8 cellular contexts compared by ENCODE assay signal in genomic region chrX:123731987-123732678, GRCh38. TPM values are rescaled to one million over a fixed set of nuclear protein-coding genes. Genes with fewer than 3 reads are reported as not detected.
A peak's percentile ranks its signal among the peaks of the same experiment; 100 is the strongest.
DNase-seq lines count a peak whose midpoint lies in the region; ATAC-seq, FAIRE-seq and TF ChIP-seq lines count a peak whose summit lies in the region.

No MANE protein-coding gene starts in this region.

- peak overlapping the region; percentile 69 to 75 for H3K4me3 ChIP-seq in SK-N-SH (ENCODE audit: low read depth in 2 of 2, low read length in 1 of 2)
- H3K4me3 ChIP-seq in ectodermal cell (ENCODE audit: insufficient read depth, low read depth, low read length) = peak overlapping the region; percentile 75

- H3K79me2 ChIP-seq in SK-N-SH (ENCODE audit: insufficient read depth) = peaks cover 57% of the 10 kb centered on the region

- H3K27ac ChIP-seq in SK-N-SH (ENCODE audit: low read depth in 2 of 2, low read length in 1 of 2) (peak overlapping the region; percentile 75 to 87), ectodermal cell (ENCODE audit: insufficient read depth, low read depth, low read length, poor library complexity, severe bottlenecking) (no peak overlapping the region)

- POLR2A ChIA-PET in SK-N-SH (lab: Yijun Ruan, JAX) = no interaction called here

- no peak for TF ChIP-seq RAD21 in SK-N-SH (IDR thresholded peaks at IDR 0.05; ENCODE audit: low read length)

- 24% methylated on average over 31 of the region's 43 CpGs for WGBS in SK-N-SH (ENCODE audit: low lambda C conversion rate)
- WGBS in ectodermal cell, 2 experiments = 0 to 1% methylated on average over 43 of the region's 43 CpGs

- H4K20me1 ChIP-seq in SK-N-SH (ENCODE audit: insufficient read depth) = peaks cover 15% of the 10 kb centered on the region

- H3K27me3 ChIP-seq in SK-N-SH (ENCODE audit: insufficient read depth) = no peaks in the 10 kb centered on the region
- H3K27me3 ChIP-seq in ectodermal cell (ENCODE audit: control insufficient read depth, insufficient read depth, low read length, poor library complexity, severe bottlenecking) = no peaks in the 10 kb centered on the region

- peak overlapping the region; percentile 92 for H3K9ac ChIP-seq in SK-N-SH

- H3K36me3 ChIP-seq in SK-N-SH (replicated peaks in 1 of 2; ENCODE audit: control insufficient read depth in 1 of 2, insufficient read depth in 2 of 2, low read length in 1 of 2) = no peaks in the 10 kb centered on the region
- H3K36me3 ChIP-seq in ectodermal cell (ENCODE audit: control insufficient read depth, insufficient read depth, low read length) = no peaks in the 10 kb centered on the region

- no peaks in the 10 kb centered on the region for H3K27me3 Mint-ChIP-seq in mesothelial cell of epicardium (ENCODE audit: low read depth)

- H3K9me3 Mint-ChIP-seq in mesothelial cell of epicardium = peaks cover 16% of the 10 kb centered on the region

- peak overlapping the region; percentile 96 for H3K27ac Mint-ChIP-seq in mesothelial cell of epicardium

- peaks cover 2% of the 10 kb centered on the region for H3K36me3 Mint-ChIP-seq in mesothelial cell of epicardium

- FAIRE-seq in urothelium cell line (lab: Jason Lieb, UNC) = no peak

- H3F3A ChIP-seq in SK-N-SH (replicated peaks; ENCODE audit: insufficient read depth) = peaks cover 3% of the 10 kb centered on the region

- TF ChIP-seq CTCF in SK-N-SH (IDR thresholded peaks at IDR 0.05) = no peak
- TF ChIP-seq CTCF in mesothelial cell of epicardium (IDR thresholded peaks at IDR 0.05; ENCODE audit: unreplicated experiment) = no peak

- ATAC-seq in HG02852 (IDR thresholded peaks at IDR 0.05; ENCODE audit: unreplicated experiment) = peak; percentile 8

- peak overlapping the region; percentile 80 for H3K4me2 ChIP-seq in SK-N-SH

- peak overlapping the region; percentile 91 for H3K4me3 Mint-ChIP-seq in mesothelial cell of epicardium

- TF ChIP-seq EP300 in SK-N-SH (IDR thresholded peaks at IDR 0.05; ENCODE audit: borderline replicate concordance in 1 of 2, low read depth in 1 of 2, low read length in 1 of 2) = no peak

- DNase-seq in activated CD8-positive, alpha-beta memory T cell treated with anti-CD3 and anti-CD28 coated beads for 24 hours = peak; percentile 58
- DNase-seq in activated CD8-positive, alpha-beta memory T cell treated with anti-CD3 and anti-CD28 coated beads, Interleukin-2, amount 50 U/mL, for 4 hours = no peak
- DNase-seq in SK-N-SH (peak; percentile 44), mesothelial cell of epicardium (ENCODE audit: low spot score in 2 of 2, unreplicated experiment in 2 of 2) (peak in 1 of 2 experiments; percentile 48), urothelium cell line (ENCODE audit: low spot score) (peak; percentile 2), NCI-H187 treated with DMSO at 0.1 percent for 48 hours (lab: John Stamatoyannopoulos, UW) (no peak)

- peaks cover 25% of the 10 kb centered on the region for H3K4me1 Mint-ChIP-seq in mesothelial cell of epicardium

- peaks cover 0 to 2% of the 10 kb centered on the region in 2 experiments; a peak in 2 of 4 replicates for H3K4me1 ChIP-seq in SK-N-SH (ENCODE audit: control insufficient read depth in 1 of 2, insufficient read depth in 2 of 2, low read depth in 1 of 2, low read length in 1 of 2)
- H3K4me1 ChIP-seq in ectodermal cell (ENCODE audit: control insufficient read depth, insufficient read depth, low read length) = no peaks in the 10 kb centered on the region

- no peaks in the 10 kb centered on the region for H3K9me2 ChIP-seq in SK-N-SH

- CTCF ChIA-PET in SK-N-SH (lab: Yijun Ruan, JAX) = interaction anchor here (0.8 to 1.4 kb wide), 2 partner anchors 18 to 34 kb away, joined by 3 read pairs; no protein-coding TSS in a partner anchor

- no peak overlapping the region for H2AFZ ChIP-seq in SK-N-SH (ENCODE audit: low read depth)

- H3K9me3 ChIP-seq in SK-N-SH (no peaks in the 10 kb centered on the region), ectodermal cell (ENCODE audit: control insufficient read depth, low read length) (no peaks in the 10 kb centered on the region)

TF ChIP-seq in SK-N-SH, 30 proteins besides CTCF, POLR2A, EP300 and RAD21:
- TF ChIP-seq EZH2phosphoT487 (IDR thresholded peaks at IDR 0.05; ENCODE audit: borderline replicate concordance, low read depth) (no peak), NRF1 (IDR thresholded peaks at IDR 0.05; ENCODE audit: low read depth, low read length) (no peak), MAX (IDR thresholded peaks at IDR 0.05; ENCODE audit: low read depth) (no peak), SMC3 (IDR thresholded peaks at IDR 0.05; ENCODE audit: low read depth, low read length) (no peak)

RNA-seq across cellular contexts. Expression of gene THOC2, which starts 0.7 kb away (rescaled TPM):
- 26.7 and 40.2 TPM in 2 replicates for polyA plus RNA-seq in SK-N-SH (2012; rRNA removed)
- 29.6 and 34.4 TPM in 2 replicates for polyA plus RNA-seq in SK-N-SH (2012; cell fraction: cytosol; rRNA removed)
- 51.5 and 110 TPM in 2 replicates for polyA plus RNA-seq in SK-N-SH (2012; cell fraction: nucleus; rRNA removed)
- polyA plus RNA-seq in ectodermal cell (2013, experiment 1 of 4) = 93.7 TPM
- polyA plus RNA-seq in ectodermal cell (2013, experiment 2 of 4) = 102 TPM
- polyA plus RNA-seq in ectodermal cell (2013, experiment 3 of 4) = 75.4 TPM
- polyA plus RNA-seq in ectodermal cell (2013, experiment 4 of 4) = 87.5 TPM
- 117 to 121 TPM (median 119 TPM) in 3 replicates for total RNA-seq in mesothelial cell of epicardium

Comparison
In these comparisons a context has a peak if more than half of its experiments do, and no peak if none do; other contexts are left out.
1. DNase-seq: peak in activated CD8-positive, alpha-beta memory T cell treated with anti-CD3 and anti-CD28 coated beads for 24 hours (single experiment), SK-N-SH (single experiment) and urothelium cell line (single experiment); none in activated CD8-positive, alpha-beta memory T cell treated with anti-CD3 and anti-CD28 coated beads, Interleukin-2, amount 50 U/mL, for 4 hours (single experiment) and NCI-H187 treated with DMSO at 0.1 percent for 48 hours (single experiment).